In the genomic region with DNA sequence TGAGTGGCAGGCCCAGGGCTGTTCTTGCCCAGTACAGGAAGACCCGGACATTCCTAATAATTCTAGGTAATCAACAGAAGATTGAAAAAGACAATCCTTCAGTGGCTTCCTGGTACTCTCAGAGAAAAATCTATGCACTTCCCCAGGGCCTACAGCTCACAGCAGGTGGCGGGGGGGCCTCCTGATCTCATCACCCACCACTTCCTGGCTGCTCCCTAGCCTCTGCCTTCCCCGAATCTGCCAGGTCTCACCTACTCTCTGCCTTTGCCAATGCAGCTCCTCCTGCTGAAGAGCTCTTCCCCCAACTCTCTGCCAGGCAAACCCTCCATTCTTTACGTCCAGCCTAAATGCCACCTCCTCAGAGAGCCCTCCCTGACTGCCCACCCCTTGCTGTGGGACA, we compare ENCODE assay signal across 8 cellular contexts. TPM values are rescaled to one million over a fixed set of nuclear protein-coding genes. Genes with fewer than 3 reads are reported as not detected.
DNase-seq lines count a peak whose midpoint lies in the region; ATAC-seq, FAIRE-seq and TF ChIP-seq lines count a peak whose summit lies in the region.

No MANE protein-coding gene starts in this region.

- no peaks in the 10 kb centered on the region for H3K9me3 ChIP-seq in naive thymus-derived CD4-positive, alpha-beta T cell (ENCODE audit: control insufficient read depth in 2 of 3, low read length in 3 of 3)
- H3K9me3 ChIP-seq in thyroid gland, result no peaks in the 10 kb centered on the region

- DNase-seq in GM12892 (ENCODE audit: insufficient read length), result no peak
- peak; percentile 64 to 78 (median 74) for DNase-seq in T-helper 1 cell
- peak; percentile 71 for DNase-seq in activated naive CD8-positive, alpha-beta T cell treated with anti-CD3 and anti-CD28 coated beads, Interleukin-2, amount 10 ng/mL, durations not matched to agents 7 days and 5 days
- peak; percentile 49 to 82 (median 76) for DNase-seq in naive thymus-derived CD4-positive, alpha-beta T cell
- peak; percentile 22 to 28 for DNase-seq in thyroid gland
- DNase-seq in epidermal melanocyte (ENCODE audit: insufficient read length, low spot score), result no peak

- POLR2A ChIA-PET in activated naive CD8-positive, alpha-beta T cell treated with anti-CD3 and anti-CD28 coated beads, Interleukin-2, amount 10 ng/mL, durations not matched to agents 7 days and 5 days (lab: Charles Lee), result interaction anchor here (0.8 to 4.2 kb wide), 4 partner anchors 35 to 161 kb away, joined by 3 to 21 read pairs (median 12); a partner anchor contains a TSS
- POLR2A ChIA-PET in naive thymus-derived CD4-positive, alpha-beta T cell (lab: Charles Lee), result interaction anchor here (0.8 to 5.6 kb wide), 8 partner anchors 8 to 339 kb away, joined by 3 to 76 read pairs (median 4); a partner anchor contains a TSS

- intact Hi-C loops in naive thymus-derived CD4-positive, alpha-beta T cell (cut with micrococcal nuclease), result loop anchor here (1.0 to 10.0 kb wide), 3 partner anchors 161 to 313 kb away; a partner anchor contains a TSS
- intact Hi-C loops in thyroid gland (cut with DNase I), result no loop called here

- peak overlapping the region; percentile 99 for H3K27ac Mint-ChIP-seq in activated naive CD8-positive, alpha-beta T cell treated with anti-CD3 and anti-CD28 coated beads, Interleukin-2, amount 10 ng/mL, durations not matched to agents 7 days and 5 days
- peak overlapping the region; percentile 93 to 100 (median 98) for H3K27ac Mint-ChIP-seq in naive thymus-derived CD4-positive, alpha-beta T cell

- no peak for TF ChIP-seq CTCF in thyroid gland (IDR thresholded peaks at IDR 0.05)

- peak overlapping the region; percentile 70 for H3K4me3 Mint-ChIP-seq in activated naive CD8-positive, alpha-beta T cell treated with anti-CD3 and anti-CD28 coated beads, Interleukin-2, amount 10 ng/mL, durations not matched to agents 7 days and 5 days
- peak overlapping the region; percentile 48 to 80 (median 74) for H3K4me3 Mint-ChIP-seq in naive thymus-derived CD4-positive, alpha-beta T cell

- 80 to 83% methylated on average over 4 of the region's 4 CpGs for WGBS in thyroid gland, 2 donors

- H3K9me3 Mint-ChIP-seq in activated naive CD8-positive, alpha-beta T cell treated with anti-CD3 and anti-CD28 coated beads, Interleukin-2, amount 10 ng/mL, durations not matched to agents 7 days and 5 days, result no peaks in the 10 kb centered on the region
- H3K9me3 Mint-ChIP-seq in naive thymus-derived CD4-positive, alpha-beta T cell, result no peaks in the 10 kb centered on the region

- H3K4me3 ChIP-seq in naive thymus-derived CD4-positive, alpha-beta T cell (ENCODE audit: low read length), result peak overlapping the region; percentile 47
- no peak overlapping the region for H3K4me3 ChIP-seq in thyroid gland (replicated peaks in 1 of 3)

- H3K27ac ChIP-seq in naive thymus-derived CD4-positive, alpha-beta T cell (ENCODE audit: low read depth, low read length), result peak overlapping the region; percentile 83
- H3K27ac ChIP-seq in thyroid gland, result peak overlapping the region; percentile 5 to 55 (median 18)

- H3K4me1 Mint-ChIP-seq in activated naive CD8-positive, alpha-beta T cell treated with anti-CD3 and anti-CD28 coated beads, Interleukin-2, amount 10 ng/mL, durations not matched to agents 7 days and 5 days, result peaks cover 35% of the 10 kb centered on the region
- peaks cover 39 to 65% (median 59%) of the 10 kb centered on the region in 7 donors for H3K4me1 Mint-ChIP-seq in naive thymus-derived CD4-positive, alpha-beta T cell

- TF ChIP-seq POLR2A in GM12892 (IDR thresholded peaks at IDR 0.05; ENCODE audit: low read depth, low read length) (0 out of 2 replicates have a peak, but pooled peaks have one; percentile 48), thyroid gland (IDR thresholded peaks at IDR 0.05) (no peak)

- H3K4me1 ChIP-seq in naive thymus-derived CD4-positive, alpha-beta T cell (ENCODE audit: control insufficient read depth in 2 of 2, insufficient read depth in 2 of 2, low read length in 2 of 2), result peaks cover 50 to 53% of the 10 kb centered on the region in 2 donors
- H3K4me1 ChIP-seq in thyroid gland, result peaks cover 0 to 38% of the 10 kb centered on the region in 2 donors

- FAIRE-seq in GM12892 (lab: Jason Lieb, UNC), result peak; percentile 48

- H3K27me3 Mint-ChIP-seq in activated naive CD8-positive, alpha-beta T cell treated with anti-CD3 and anti-CD28 coated beads, Interleukin-2, amount 10 ng/mL, durations not matched to agents 7 days and 5 days, result no peaks in the 10 kb centered on the region
- H3K27me3 Mint-ChIP-seq in naive thymus-derived CD4-positive, alpha-beta T cell, result no peaks in the 10 kb centered on the region

- no peaks in the 10 kb centered on the region for H3K36me3 Mint-ChIP-seq in activated naive CD8-positive, alpha-beta T cell treated with anti-CD3 and anti-CD28 coated beads, Interleukin-2, amount 10 ng/mL, durations not matched to agents 7 days and 5 days
- peaks cover 0 to 4% (median 0%) of the 10 kb centered on the region in 5 donors for H3K36me3 Mint-ChIP-seq in naive thymus-derived CD4-positive, alpha-beta T cell

- ATAC-seq in activated naive CD8-positive, alpha-beta T cell treated with anti-CD3 and anti-CD28 coated beads, Interleukin-2, amount 10 ng/mL, durations not matched to agents 7 days and 5 days (ENCODE audit: low read depth), result peak; percentile 81
- ATAC-seq in naive thymus-derived CD4-positive, alpha-beta T cell, result peak; percentile 71
- ATAC-seq in HG02623 (IDR thresholded peaks at IDR 0.05; ENCODE audit: unreplicated experiment) (no peak), HG03342 (IDR thresholded peaks at IDR 0.05; ENCODE audit: unreplicated experiment) (no peak)

- no peaks in the 10 kb centered on the region for H3K27me3 ChIP-seq in naive thymus-derived CD4-positive, alpha-beta T cell (ENCODE audit: control insufficient read depth in 2 of 2, insufficient read depth in 2 of 2, low read length in 2 of 2)
- H3K27me3 ChIP-seq in thyroid gland, result no peaks in the 10 kb centered on the region

- CTCF ChIA-PET in naive thymus-derived CD4-positive, alpha-beta T cell (lab: Charles Lee), result interaction anchor here (1.0 to 4.6 kb wide), 4 partner anchors 27 to 162 kb away, joined by 3 to 40 read pairs (median 5); a partner anchor contains a TSS

- no peaks in the 10 kb centered on the region for H3K36me3 ChIP-seq in naive thymus-derived CD4-positive, alpha-beta T cell (ENCODE audit: control insufficient read depth in 2 of 3, insufficient read depth in 3 of 3, low read length in 3 of 3)
- H3K36me3 ChIP-seq in thyroid gland, result no peaks in the 10 kb centered on the region

RNA-seq across cellular contexts. Expression of a gene that starts 37.5 kb away (rescaled TPM):
- 19.9 TPM for polyA plus RNA-seq in GM12892 (2012; ENCODE audit: missing spikeins)
- total RNA-seq in activated naive CD8-positive, alpha-beta T cell treated with anti-CD3 and anti-CD28 coated beads, Interleukin-2, amount 10 ng/mL, durations not matched to agents 7 days and 5 days, result 1 to 10 TPM; 8.4 to 9.5 TPM
- total RNA-seq in naive thymus-derived CD4-positive, alpha-beta T cell, result 10 to 100 TPM; 10.4 to 48.3 (median 23.7) TPM
- 1 to 10 TPM; 5.6 to 8.9 TPM for polyA plus RNA-seq in naive thymus-derived CD4-positive, alpha-beta T cell
- total RNA-seq in thyroid gland, result 10 to 100 TPM; 29.7 to 66.7 (median 37.9) TPM

RNA-seq across cellular contexts. Expression of a gene that starts 41.0 kb away (rescaled TPM):
- 0.04 TPM for polyA plus RNA-seq in GM12892 (2012; ENCODE audit: missing spikeins)
- total RNA-seq in activated naive CD8-positive, alpha-beta T cell treated with anti-CD3 and anti-CD28 coated beads, Interleukin-2, amount 10 ng/mL, durations not matched to agents 7 days and 5 days, result 1 to 10 TPM; 1.1 to 1.6 TPM
- 1 to 10 TPM; 1.4 to 2.7 (median 1.9) TPM for total RNA-seq in naive thymus-derived CD4-positive, alpha-beta T cell
- under 1 TPM in 1 of 2 donors, not detected in 1; 0.12 TPM for polyA plus RNA-seq in naive thymus-derived CD4-positive, alpha-beta T cell
- total RNA-seq in thyroid gland, result 1 to 10 TPM in 3 of 4 donors, under 1 TPM in 1; 0.40 to 2.5 (median 1.8) TPM

Comparison
In these comparisons a context has a peak if more than half of its experiments do, and no peak if none do; other contexts are left out.
1. DNase-seq: peak in T-helper 1 cell (5 of 5), activated naive CD8-positive, alpha-beta T cell treated with anti-CD3 and anti-CD28 coated beads, Interleukin-2, amount 10 ng/mL, durations not matched to agents 7 days and 5 days (single experiment), naive thymus-derived CD4-positive, alpha-beta T cell (9 of 9) and thyroid gland (2 of 2); none in GM12892 (single experiment) and epidermal melanocyte (single experiment).
2. ATAC-seq: peak in activated naive CD8-positive, alpha-beta T cell treated with anti-CD3 and anti-CD28 coated beads, Interleukin-2, amount 10 ng/mL, durations not matched to agents 7 days and 5 days (single experiment) and naive thymus-derived CD4-positive, alpha-beta T cell (single experiment); none in HG02623 (single experiment) and HG03342 (single experiment).